1 cellular context compared by ENCODE assay signal in genomic region chr6:111610548-111611172, GRCh38.
TF ChIP-seq lines count a peak whose summit lies in the region.

No MANE protein-coding gene starts in this region.

TF ChIP-seq in HepG2, 621 proteins besides CTCF, POLR2A, EP300 and RAD21 (continued from another document):
- TF ChIP-seq, protein P1, sequence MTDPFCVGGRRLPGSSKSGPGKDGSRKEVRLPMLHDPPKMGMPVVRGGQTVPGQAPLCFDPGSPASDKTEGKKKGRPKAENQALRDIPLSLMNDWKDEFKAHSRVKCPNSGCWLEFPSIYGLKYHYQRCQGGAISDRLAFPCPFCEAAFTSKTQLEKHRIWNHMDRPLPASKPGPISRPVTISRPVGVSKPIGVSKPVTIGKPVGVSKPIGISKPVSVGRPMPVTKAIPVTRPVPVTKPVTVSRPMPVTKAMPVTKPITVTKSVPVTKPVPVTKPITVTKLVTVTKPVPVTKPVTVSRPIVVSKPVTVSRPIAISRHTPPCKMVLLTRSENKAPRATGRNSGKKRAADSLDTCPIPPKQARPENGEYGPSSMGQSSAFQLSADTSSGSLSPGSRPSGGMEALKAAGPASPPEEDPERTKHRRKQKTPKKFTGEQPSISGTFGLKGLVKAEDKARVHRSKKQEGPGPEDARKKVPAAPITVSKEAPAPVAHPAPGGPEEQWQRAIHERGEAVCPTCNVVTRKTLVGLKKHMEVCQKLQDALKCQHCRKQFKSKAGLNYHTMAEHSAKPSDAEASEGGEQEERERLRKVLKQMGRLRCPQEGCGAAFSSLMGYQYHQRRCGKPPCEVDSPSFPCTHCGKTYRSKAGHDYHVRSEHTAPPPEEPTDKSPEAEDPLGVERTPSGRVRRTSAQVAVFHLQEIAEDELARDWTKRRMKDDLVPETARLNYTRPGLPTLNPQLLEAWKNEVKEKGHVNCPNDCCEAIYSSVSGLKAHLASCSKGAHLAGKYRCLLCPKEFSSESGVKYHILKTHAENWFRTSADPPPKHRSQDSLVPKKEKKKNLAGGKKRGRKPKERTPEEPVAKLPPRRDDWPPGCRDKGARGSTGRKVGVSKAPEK (CRISPR knock-in tag; IDR thresholded peaks at IDR 0.05; ENCODE audit: borderline replicate concordance), result peak; percentile 71; the same call in 1 of the 2 replicates
- TF ChIP-seq ZNF644 (CRISPR knock-in tag; IDR thresholded peaks at IDR 0.05; ENCODE audit: low read depth) (peak; percentile 96), CHD2 (IDR thresholded peaks at IDR 0.05; ENCODE audit: low read depth, low read length) (no peak), AKNA (CRISPR knock-in tag; IDR thresholded peaks at IDR 0.05; ENCODE audit: borderline replicate concordance) (no peak), ZKSCAN5 (CRISPR knock-in tag; IDR thresholded peaks at IDR 0.05) (no peak), XBP1 (CRISPR knock-in tag; IDR thresholded peaks at IDR 0.05) (no peak), SRF (IDR thresholded peaks at IDR 0.05; ENCODE audit: low read depth, low read length) (no peak), STAT6 (CRISPR knock-in tag; IDR thresholded peaks at IDR 0.05; ENCODE audit: borderline replicate concordance) (no peak), SMARCE1 (IDR thresholded peaks at IDR 0.05; ENCODE audit: borderline replicate concordance) (no peak), SAP130 (CRISPR knock-in tag; IDR thresholded peaks at IDR 0.05; ENCODE audit: low read depth) (peak; percentile 88), SRSF4 (IDR thresholded peaks at IDR 0.05; ENCODE audit: low read depth, low read length, poor library complexity, severe bottlenecking) (no peak), ZNF143 (CRISPR knock-in tag; IDR thresholded peaks at IDR 0.05) (no peak), MAFK (conservative IDR thresholded peaks at IDR 0.05 in 1 of 2, IDR thresholded peaks at IDR 0.05 in 1 of 2; ENCODE audit: low read length in 2 of 2) (no peak), SALL1 (CRISPR knock-in tag; IDR thresholded peaks at IDR 0.05) (peak; percentile 99), GLI4 (CRISPR knock-in tag; IDR thresholded peaks at IDR 0.05; ENCODE audit: borderline replicate concordance) (0 out of 2 replicates have a peak, but pooled peaks have one; percentile 35), STAG1 (CRISPR knock-in tag; IDR thresholded peaks at IDR 0.05) (no peak), SKI (IDR thresholded peaks at IDR 0.05; ENCODE audit: partially characterized antibody) (peak; percentile 86), CHD4 (IDR thresholded peaks at IDR 0.05; ENCODE audit: borderline replicate concordance, low read length) (no peak; the same call in 1 of the 2 replicates), ZNF556 (CRISPR knock-in tag; IDR thresholded peaks at IDR 0.05; ENCODE audit: borderline replicate concordance) (peak; percentile 85), RARA (CRISPR knock-in tag; IDR thresholded peaks at IDR 0.05) (peak; percentile 95), ZFP41 (CRISPR knock-in tag; IDR thresholded peaks at IDR 0.05; ENCODE audit: borderline replicate concordance) (no peak), FOXA1 (IDR thresholded peaks at IDR 0.05) (no peak), FOXA1 (CRISPR knock-in tag; IDR thresholded peaks at IDR 0.05) (peak; percentile 37), ZBTB25 (CRISPR knock-in tag; IDR thresholded peaks at IDR 0.05) (peak; percentile 67), U2AF1 (optimal IDR thresholded peaks at IDR 0.05; ENCODE audit: low read depth, low read length) (no peak), ZFP90 (CRISPR knock-in tag; IDR thresholded peaks at IDR 0.05; ENCODE audit: borderline replicate concordance) (no peak; the same call in 1 of the 2 replicates), TOE1 (CRISPR knock-in tag; IDR thresholded peaks at IDR 0.05) (peak; percentile 62; the same call in 1 of the 2 replicates), ZNF678 (CRISPR knock-in tag; IDR thresholded peaks at IDR 0.05) (0 out of 2 replicates have a peak, but pooled peaks have one; percentile 38), SIX1 (CRISPR knock-in tag; IDR thresholded peaks at IDR 0.05; ENCODE audit: borderline replicate concordance) (peak; percentile 83; the same call in 1 of the 2 replicates)
- TF ChIP-seq, protein P2, sequence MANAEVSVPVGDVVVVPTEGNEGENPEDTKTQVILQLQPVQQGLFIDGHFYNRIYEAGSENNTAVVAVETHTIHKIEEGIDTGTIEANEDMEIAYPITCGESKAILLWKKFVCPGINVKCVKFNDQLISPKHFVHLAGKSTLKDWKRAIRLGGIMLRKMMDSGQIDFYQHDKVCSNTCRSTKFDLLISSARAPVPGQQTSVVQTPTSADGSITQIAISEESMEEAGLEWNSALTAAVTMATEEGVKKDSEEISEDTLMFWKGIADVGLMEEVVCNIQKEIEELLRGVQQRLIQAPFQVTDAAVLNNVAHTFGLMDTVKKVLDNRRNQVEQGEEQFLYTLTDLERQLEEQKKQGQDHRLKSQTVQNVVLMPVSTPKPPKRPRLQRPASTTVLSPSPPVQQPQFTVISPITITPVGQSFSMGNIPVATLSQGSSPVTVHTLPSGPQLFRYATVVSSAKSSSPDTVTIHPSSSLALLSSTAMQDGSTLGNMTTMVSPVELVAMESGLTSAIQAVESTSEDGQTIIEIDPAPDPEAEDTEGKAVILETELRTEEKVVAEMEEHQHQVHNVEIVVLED (CRISPR knock-in tag; IDR thresholded peaks at IDR 0.05; ENCODE audit: borderline replicate concordance), result 0 out of 2 replicates have a peak, but pooled peaks have one; percentile 18
- TF ChIP-seq, protein P3, sequence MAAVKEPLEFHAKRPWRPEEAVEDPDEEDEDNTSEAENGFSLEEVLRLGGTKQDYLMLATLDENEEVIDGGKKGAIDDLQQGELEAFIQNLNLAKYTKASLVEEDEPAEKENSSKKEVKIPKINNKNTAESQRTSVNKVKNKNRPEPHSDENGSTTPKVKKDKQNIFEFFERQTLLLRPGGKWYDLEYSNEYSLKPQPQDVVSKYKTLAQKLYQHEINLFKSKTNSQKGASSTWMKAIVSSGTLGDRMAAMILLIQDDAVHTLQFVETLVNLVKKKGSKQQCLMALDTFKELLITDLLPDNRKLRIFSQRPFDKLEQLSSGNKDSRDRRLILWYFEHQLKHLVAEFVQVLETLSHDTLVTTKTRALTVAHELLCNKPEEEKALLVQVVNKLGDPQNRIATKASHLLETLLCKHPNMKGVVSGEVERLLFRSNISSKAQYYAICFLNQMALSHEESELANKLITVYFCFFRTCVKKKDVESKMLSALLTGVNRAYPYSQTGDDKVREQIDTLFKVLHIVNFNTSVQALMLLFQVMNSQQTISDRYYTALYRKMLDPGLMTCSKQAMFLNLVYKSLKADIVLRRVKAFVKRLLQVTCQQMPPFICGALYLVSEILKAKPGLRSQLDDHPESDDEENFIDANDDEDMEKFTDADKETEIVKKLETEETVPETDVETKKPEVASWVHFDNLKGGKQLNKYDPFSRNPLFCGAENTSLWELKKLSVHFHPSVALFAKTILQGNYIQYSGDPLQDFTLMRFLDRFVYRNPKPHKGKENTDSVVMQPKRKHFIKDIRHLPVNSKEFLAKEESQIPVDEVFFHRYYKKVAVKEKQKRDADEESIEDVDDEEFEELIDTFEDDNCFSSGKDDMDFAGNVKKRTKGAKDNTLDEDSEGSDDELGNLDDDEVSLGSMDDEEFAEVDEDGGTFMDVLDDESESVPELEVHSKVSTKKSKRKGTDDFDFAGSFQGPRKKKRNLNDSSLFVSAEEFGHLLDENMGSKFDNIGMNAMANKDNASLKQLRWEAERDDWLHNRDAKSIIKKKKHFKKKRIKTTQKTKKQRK (IDR thresholded peaks at IDR 0.05; ENCODE audit: low read length), result no peak
- TF ChIP-seq, protein P4, sequence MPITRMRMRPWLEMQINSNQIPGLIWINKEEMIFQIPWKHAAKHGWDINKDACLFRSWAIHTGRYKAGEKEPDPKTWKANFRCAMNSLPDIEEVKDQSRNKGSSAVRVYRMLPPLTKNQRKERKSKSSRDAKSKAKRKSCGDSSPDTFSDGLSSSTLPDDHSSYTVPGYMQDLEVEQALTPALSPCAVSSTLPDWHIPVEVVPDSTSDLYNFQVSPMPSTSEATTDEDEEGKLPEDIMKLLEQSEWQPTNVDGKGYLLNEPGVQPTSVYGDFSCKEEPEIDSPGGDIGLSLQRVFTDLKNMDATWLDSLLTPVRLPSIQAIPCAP (CRISPR knock-in tag; IDR thresholded peaks at IDR 0.05; ENCODE audit: low read depth), result no peak
- TF ChIP-seq, protein P5, sequence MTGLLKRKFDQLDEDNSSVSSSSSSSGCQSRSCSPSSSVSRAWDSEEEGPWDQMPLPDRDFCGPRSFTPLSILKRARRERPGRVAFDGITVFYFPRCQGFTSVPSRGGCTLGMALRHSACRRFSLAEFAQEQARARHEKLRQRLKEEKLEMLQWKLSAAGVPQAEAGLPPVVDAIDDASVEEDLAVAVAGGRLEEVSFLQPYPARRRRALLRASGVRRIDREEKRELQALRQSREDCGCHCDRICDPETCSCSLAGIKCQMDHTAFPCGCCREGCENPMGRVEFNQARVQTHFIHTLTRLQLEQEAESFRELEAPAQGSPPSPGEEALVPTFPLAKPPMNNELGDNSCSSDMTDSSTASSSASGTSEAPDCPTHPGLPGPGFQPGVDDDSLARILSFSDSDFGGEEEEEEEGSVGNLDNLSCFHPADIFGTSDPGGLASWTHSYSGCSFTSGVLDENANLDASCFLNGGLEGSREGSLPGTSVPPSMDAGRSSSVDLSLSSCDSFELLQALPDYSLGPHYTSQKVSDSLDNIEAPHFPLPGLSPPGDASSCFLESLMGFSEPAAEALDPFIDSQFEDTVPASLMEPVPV (CRISPR knock-in tag; IDR thresholded peaks at IDR 0.05), result no peak
